In the genomic region with DNA sequence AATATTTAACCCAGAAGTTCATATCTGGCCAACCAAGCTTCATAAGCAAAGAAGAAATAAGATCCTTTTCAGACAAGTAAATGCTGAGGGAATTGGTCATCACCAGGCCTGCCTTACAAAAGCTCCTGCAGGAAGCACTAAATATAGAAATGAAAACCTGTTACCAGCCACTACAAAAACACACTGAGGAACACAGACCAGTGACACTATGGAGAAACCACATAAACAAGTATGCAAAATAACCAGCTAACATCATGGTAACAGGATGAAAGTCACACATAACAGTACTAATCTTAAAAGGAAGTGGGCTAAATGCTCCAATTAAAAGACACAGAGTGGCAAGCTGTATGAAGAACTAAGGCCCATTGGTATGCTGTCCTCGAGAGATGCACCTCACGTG, we compare ENCODE assay signal across 26 cellular contexts.
DNase-seq lines count a peak whose midpoint lies in the region; ATAC-seq and TF ChIP-seq lines count a peak whose summit lies in the region.
"Had no signal": no experiment of that assay in that cellular context is flagged by ENCODE, and none has a peak within 500 bp of the region (broad histone marks: within the 10 kb centered on the region; RNA-seq: fewer than 3 reads in every experiment).

No MANE protein-coding gene starts in this region.

- ATAC-seq in HG03175 (IDR thresholded peaks at IDR 0.05; ENCODE audit: unreplicated experiment): peak; percentile 45
- no peak for ATAC-seq in right lobe of liver
- no peak for ATAC-seq in HG03565 (IDR thresholded peaks at IDR 0.05; ENCODE audit: unreplicated experiment)
- ATAC-seq in GM19455 (IDR thresholded peaks at IDR 0.05; ENCODE audit: unreplicated experiment): no peak
- ATAC-seq: natural killer cell treated with Interleukin-12 subunit alpha and Interleukin-12 subunit beta and Interleukin-15 and Interleukin-18, amount 100 ng/mL, for 72 hours had no signal

- H3K9me3 Mint-ChIP-seq in osteocyte (ENCODE audit: unreplicated experiment): peaks cover 15% of the 10 kb centered on the region

- peaks cover 7% of the 10 kb centered on the region for H3K4me1 Mint-ChIP-seq in osteocyte (ENCODE audit: unreplicated experiment)

- WGBS in right lobe of liver (ENCODE audit: insufficient coverage, low coverage, low lambda C conversion rate, missing lambda C conversion rate): no CpG with 5 or more reads among the region's 2 CpGs

- H3K27ac Mint-ChIP-seq in osteocyte (ENCODE audit: unreplicated experiment): no peak overlapping the region
- H3K27ac Mint-ChIP-seq: activated naive CD8-positive, alpha-beta T cell treated with anti-CD3 and anti-CD28 coated beads, Interleukin-2, amount 10 ng/mL, durations not matched to agents 7 days and 5 days; IgD-negative memory B cell; T-helper 1 cell treated with Interleukin-12 subunit alpha and Interleukin-12 subunit beta and Interleukin-4 antibody, amounts not matched to agents 30 μg/mL and 1 μg/mL, for 36 hours had no signal

- H3K27ac ChIP-seq in right lobe of liver: no peak overlapping the region
- H3K27ac ChIP-seq: esophagus squamous epithelium, hepatocyte, WERI-Rb-1 had no signal

- no peaks in the 10 kb centered on the region for H3K9me3 ChIP-seq in right lobe of liver
- H3K9me3 ChIP-seq: esophagus squamous epithelium had no signal

- H3K36me3 ChIP-seq in right lobe of liver: no peaks in the 10 kb centered on the region
- H3K36me3 ChIP-seq: esophagus squamous epithelium, WERI-Rb-1 had no signal

- no peak overlapping the region for H3K4me3 Mint-ChIP-seq in osteocyte (ENCODE audit: unreplicated experiment)
- H3K4me3 Mint-ChIP-seq: activated naive CD8-positive, alpha-beta T cell treated with anti-CD3 and anti-CD28 coated beads, Interleukin-2, amount 10 ng/mL, durations not matched to agents 7 days and 5 days; IgD-negative memory B cell; natural killer cell treated with Interleukin-12 subunit alpha and Interleukin-12 subunit beta and Interleukin-15 and Interleukin-18, amount 100 ng/mL, for 72 hours; T-helper 1 cell treated with Interleukin-12 subunit alpha and Interleukin-12 subunit beta and Interleukin-4 antibody, amounts not matched to agents 30 μg/mL and 1 μg/mL, for 36 hours had no signal

- intact Hi-C loops in right lobe of liver (cut with DNase I): no loop called here

- H3K4me1 ChIP-seq in right lobe of liver: no peaks in the 10 kb centered on the region
- H3K4me1 ChIP-seq: esophagus squamous epithelium had no signal

- TF ChIP-seq CTCF in right lobe of liver (IDR thresholded peaks at IDR 0.05) (no peak), osteocyte (IDR thresholded peaks at IDR 0.05) (no peak)

- no peak for TF ChIP-seq POLR2A in right lobe of liver (IDR thresholded peaks at IDR 0.05)

- H3K27me3 ChIP-seq in right lobe of liver: no peaks in the 10 kb centered on the region
- H3K27me3 ChIP-seq: esophagus squamous epithelium, hepatocyte had no signal

- no peaks in the 10 kb centered on the region for H3K27me3 Mint-ChIP-seq in osteocyte (ENCODE audit: unreplicated experiment)
- H3K27me3 Mint-ChIP-seq: IgD-negative memory B cell; natural killer cell treated with Interleukin-12 subunit alpha and Interleukin-12 subunit beta and Interleukin-15 and Interleukin-18, amount 100 ng/mL, for 72 hours had no signal

- peaks cover 3% of the 10 kb centered on the region for H3K36me3 Mint-ChIP-seq in osteocyte (ENCODE audit: unreplicated experiment)
- H3K36me3 Mint-ChIP-seq: activated naive CD8-positive, alpha-beta T cell treated with anti-CD3 and anti-CD28 coated beads, Interleukin-2, amount 10 ng/mL, durations not matched to agents 7 days and 5 days; IgD-negative memory B cell had no signal

- DNase-seq in GM04503 (ENCODE audit: low read depth) (peak; percentile 34), astrocyte of the hippocampus (ENCODE audit: low read depth, low spot score) (peak; percentile 25), glomerular endothelial cell (ENCODE audit: extremely low read depth, low read depth, low spot score) (peak; percentile 22), right lobe of liver (no peak), osteocyte (ENCODE audit: extremely low spot score, unreplicated experiment) (no peak)
- DNase-seq: activated CD4-positive, alpha-beta T cell treated with anti-CD3 and anti-CD28 coated beads, Interleukin-2, amount 50 U/mL, for 4 hours; activated naive CD8-positive, alpha-beta T cell treated with anti-CD3 and anti-CD28 coated beads, Interleukin-2, amount 10 ng/mL, durations not matched to agents 7 days and 5 days; COR-L47; effector CD4-positive, alpha-beta T cell; esophagus squamous epithelium; H7; mesendoderm; NCI-H1092; NCI-H510A treated with DMSO at 0.1 percent for 48 hours; SIG-M5; small intestine; stimulated activated CD4-positive, alpha-beta T cell treated with anti-CD3 and anti-CD28 coated beads, Interleukin-4, amount 100 ng/mL, for 24 hours; substantia nigra; WERI-Rb-1 had no signal

- no peak overlapping the region for H3K4me3 ChIP-seq in right lobe of liver
- H3K4me3 ChIP-seq: esophagus squamous epithelium, hepatocyte had no signal

Comparison
In these comparisons a context has a peak if more than half of its experiments do, and no peak if none do; other contexts are left out.
1. DNase-seq: peak in GM04503 (single experiment), astrocyte of the hippocampus (single experiment) and glomerular endothelial cell (single experiment); none in right lobe of liver (0 of 3) and osteocyte (single experiment).